ENCODE assay signal across 12 cellular contexts in the genomic region with DNA sequence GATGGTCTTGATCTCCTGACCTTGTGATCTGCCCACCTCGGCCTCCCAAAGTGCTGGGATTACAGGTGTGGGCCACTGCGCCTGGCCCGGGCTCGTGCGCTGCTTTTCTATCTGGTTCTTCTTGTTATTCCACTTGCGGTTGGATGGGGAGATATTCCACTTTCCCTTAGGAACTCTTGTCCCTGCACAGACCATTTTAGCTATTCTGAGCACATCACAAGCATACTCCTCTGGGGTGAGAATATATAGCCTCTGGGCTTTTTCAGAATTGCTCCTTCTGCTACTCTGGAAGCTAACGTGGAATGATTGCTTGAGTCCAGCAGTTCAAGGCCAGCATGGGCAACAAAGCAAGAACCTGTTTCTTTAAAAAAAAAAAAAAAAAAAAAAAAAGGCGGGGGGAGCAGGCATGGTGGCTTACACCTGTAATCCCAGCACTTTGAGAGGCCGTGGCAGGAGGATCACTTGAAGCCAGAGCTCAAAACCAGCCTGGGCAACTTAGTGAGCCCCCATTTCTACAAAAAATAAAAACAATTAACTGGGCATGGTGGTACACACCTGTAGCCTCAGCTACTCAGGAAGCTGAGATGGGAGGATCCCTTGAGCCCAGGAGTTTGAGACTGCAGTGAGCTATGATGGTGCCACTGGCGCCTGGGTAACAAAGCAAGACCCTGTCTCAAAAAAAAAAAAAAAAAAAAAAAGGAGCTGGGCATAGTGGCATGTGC. TPM values are rescaled to one million over a fixed set of nuclear protein-coding genes. Genes with fewer than 3 reads are reported as not detected.
DNase-seq lines count a peak whose midpoint lies in the region; ATAC-seq and TF ChIP-seq lines count a peak whose summit lies in the region.
"Had no signal": no experiment of that assay in that cellular context is flagged by ENCODE, and none has a peak within 500 bp of the region (broad histone marks: within the 10 kb centered on the region; RNA-seq: fewer than 3 reads in every experiment).

No MANE protein-coding gene starts in this region.

- H3K4me2 ChIP-seq in PC-3 (ENCODE audit: low read length) = peak overlapping the region; percentile 70
- H3K4me2 ChIP-seq in hepatocyte = peak overlapping the region; percentile 46

- POLR2A ChIA-PET in PC-3 (lab: Charles Lee; ENCODE audit: unreplicated experiment) = interaction anchor here (0.6 kb wide), 1 partner anchor 12 kb away, joined by 7 read pairs; no protein-coding TSS in a partner anchor

- H3K9me3 ChIP-seq in PC-3 (ENCODE audit: low read length) = no peaks in the 10 kb centered on the region
- no peaks in the 10 kb centered on the region for H3K9me3 ChIP-seq in hepatocyte (ENCODE audit: low read depth)
- H3K9me3 ChIP-seq in skeletal muscle tissue (ENCODE audit: control insufficient read depth in 3 of 3, low read length in 3 of 3) = no peaks in the 10 kb centered on the region

- peak overlapping the region; percentile 77 for H3K9ac ChIP-seq in PC-3 (ENCODE audit: low read length)
- no peak overlapping the region for H3K9ac ChIP-seq in skeletal muscle tissue (ENCODE audit: low read depth in 1 of 3, low read length in 3 of 3)

- DNase-seq in PC-3 (no peak), hepatocyte (ENCODE audit: low spot score) (no peak), NCI-H2107 (lab: John Stamatoyannopoulos, UW) (no peak)
- no peak for DNase-seq in activated naive CD4-positive, alpha-beta T cell treated with anti-CD3 and anti-CD28 coated beads, Interleukin-2, amount 10 ng/mL, durations not matched to agents 7 days and 5 days
- DNase-seq: activated naive CD8-positive, alpha-beta T cell treated with anti-CD3 and anti-CD28 coated beads, Interleukin-2, amount 10 ng/mL, durations not matched to agents 7 days and 5 days; NCI-H1105 had no signal

- WGBS in hepatocyte (ENCODE audit: low lambda C conversion rate, missing lambda C conversion rate) = 79% methylated on average over 10 of the region's 10 CpGs

- no peaks in the 10 kb centered on the region for H3K36me3 Mint-ChIP-seq in activated naive CD4-positive, alpha-beta T cell treated with anti-CD3 and anti-CD28 coated beads, Interleukin-2, amount 10 ng/mL, durations not matched to agents 7 days and 5 days
- H3K36me3 Mint-ChIP-seq: activated naive CD8-positive, alpha-beta T cell treated with anti-CD3 and anti-CD28 coated beads, Interleukin-2, amount 10 ng/mL, durations not matched to agents 7 days and 5 days had no signal

- intact Hi-C loops in PC-3 (cut with micrococcal nuclease) = no loop called here

- no peaks in the 10 kb centered on the region for H3K36me3 ChIP-seq in ACC112 (ENCODE audit: insufficient read depth, low read length)
- no peaks in the 10 kb centered on the region for H3K36me3 ChIP-seq in PC-3 (ENCODE audit: low read depth, low read length)
- no peaks in the 10 kb centered on the region for H3K36me3 ChIP-seq in hepatocyte (replicated peaks; ENCODE audit: insufficient read depth, low read depth)
- peaks cover 0 to 4% (median 2%) of the 10 kb centered on the region in 3 donors for H3K36me3 ChIP-seq in skeletal muscle tissue (ENCODE audit: control insufficient read depth in 3 of 3, insufficient read depth in 3 of 3, low read length in 3 of 3)

- H3K79me2 ChIP-seq in ACC112 (ENCODE audit: control insufficient read depth, insufficient read depth, low read length, unreplicated experiment) (no peaks in the 10 kb centered on the region), PC-3 (ENCODE audit: low read length) (no peaks in the 10 kb centered on the region), hepatocyte (no peaks in the 10 kb centered on the region)

- CTCF ChIA-PET in PC-3 (lab: Charles Lee) = interaction anchor here (1.0 to 1.4 kb wide), 2 partner anchors 12 to 43 kb away, joined by 3 to 7 read pairs; partner anchors contain the start of genes CENPS and PGD
- CTCF ChIA-PET in activated naive CD4-positive, alpha-beta T cell treated with anti-CD3 and anti-CD28 coated beads, Interleukin-2, amount 10 ng/mL, durations not matched to agents 7 days and 5 days (lab: Charles Lee) = interaction anchor here (1.4 kb wide), 1 partner anchor 177 kb away, joined by 4 read pairs; the partner anchor contains the start of gene KIF1B

- H3K9me2 ChIP-seq in PC-3 (replicated peaks; ENCODE audit: low read length) = no peaks in the 10 kb centered on the region
- H3K9me2 ChIP-seq in hepatocyte (replicated peaks; ENCODE audit: insufficient read depth) = no peaks in the 10 kb centered on the region

- H2AFZ ChIP-seq in ACC112 (ENCODE audit: low read length, unreplicated experiment) (no peak overlapping the region), PC-3 (ENCODE audit: low read length) (no peak overlapping the region), hepatocyte (no peak overlapping the region)

- TF ChIP-seq CTCF in PC-3 (conservative IDR thresholded peaks at IDR 0.05; ENCODE audit: low read depth, low read length) (no peak), hepatocyte (IDR thresholded peaks at IDR 0.05; ENCODE audit: poor library complexity) (no peak)

- H3K27me3 ChIP-seq in ACC112 (ENCODE audit: insufficient read depth, low read length) (no peaks in the 10 kb centered on the region), PC-3 (ENCODE audit: low read length) (no peaks in the 10 kb centered on the region), hepatocyte (no peaks in the 10 kb centered on the region), skeletal muscle tissue (ENCODE audit: control insufficient read depth in 3 of 3, insufficient read depth in 3 of 3, low read length in 3 of 3) (no peaks in the 10 kb centered on the region)

- ATAC-seq in PC-3 (no peak), GM18505 (IDR thresholded peaks at IDR 0.05; ENCODE audit: unreplicated experiment) (no peak), GM18909 (IDR thresholded peaks at IDR 0.05; ENCODE audit: poor library complexity, unreplicated experiment) (no peak)
- ATAC-seq: activated CD4-positive, CD25-positive, alpha-beta regulatory T cell treated with anti-CD3 and anti-CD28 coated beads, Interleukin-2, amount 50 U/mL, for 24 hours had no signal

- H4K20me1 ChIP-seq in PC-3 (ENCODE audit: low read length) (no peaks in the 10 kb centered on the region), hepatocyte (ENCODE audit: insufficient read depth, poor library complexity, severe bottlenecking) (no peaks in the 10 kb centered on the region)

- no TSS peak for BruUV-seq in PC-3 (replicated peaks; lab: Mats Ljungman, UMichigan)

- no peak overlapping the region for H3K27ac Mint-ChIP-seq in activated naive CD4-positive, alpha-beta T cell treated with anti-CD3 and anti-CD28 coated beads, Interleukin-2, amount 10 ng/mL, durations not matched to agents 7 days and 5 days
- H3K27ac Mint-ChIP-seq: activated naive CD8-positive, alpha-beta T cell treated with anti-CD3 and anti-CD28 coated beads, Interleukin-2, amount 10 ng/mL, durations not matched to agents 7 days and 5 days; IgD-negative memory B cell had no signal

- no peak for TF ChIP-seq POLR2A in GM18505 (IDR thresholded peaks at IDR 0.05; ENCODE audit: borderline replicate concordance, extremely low read depth, insufficient read depth, insufficient read length)

- no peaks in the 10 kb centered on the region for H3K9me3 Mint-ChIP-seq in activated naive CD4-positive, alpha-beta T cell treated with anti-CD3 and anti-CD28 coated beads, Interleukin-2, amount 10 ng/mL, durations not matched to agents 7 days and 5 days
- H3K9me3 Mint-ChIP-seq: activated naive CD8-positive, alpha-beta T cell treated with anti-CD3 and anti-CD28 coated beads, Interleukin-2, amount 10 ng/mL, durations not matched to agents 7 days and 5 days; IgD-negative memory B cell had no signal

- H3K4me3 Mint-ChIP-seq in activated naive CD4-positive, alpha-beta T cell treated with anti-CD3 and anti-CD28 coated beads, Interleukin-2, amount 10 ng/mL, durations not matched to agents 7 days and 5 days = no peak overlapping the region
- H3K4me3 Mint-ChIP-seq: activated naive CD8-positive, alpha-beta T cell treated with anti-CD3 and anti-CD28 coated beads, Interleukin-2, amount 10 ng/mL, durations not matched to agents 7 days and 5 days; IgD-negative memory B cell had no signal

- no peaks in the 10 kb centered on the region for H3K27me3 Mint-ChIP-seq in activated naive CD4-positive, alpha-beta T cell treated with anti-CD3 and anti-CD28 coated beads, Interleukin-2, amount 10 ng/mL, durations not matched to agents 7 days and 5 days
- H3K27me3 Mint-ChIP-seq: activated naive CD8-positive, alpha-beta T cell treated with anti-CD3 and anti-CD28 coated beads, Interleukin-2, amount 10 ng/mL, durations not matched to agents 7 days and 5 days; IgD-negative memory B cell had no signal

- H3K27ac ChIP-seq in ACC112 (ENCODE audit: low read depth, low read length) (peak overlapping the region; percentile 89), PC-3 (ENCODE audit: low read length) (peak overlapping the region; percentile 96), hepatocyte (peak overlapping the region; percentile 83), skeletal muscle tissue (ENCODE audit: low read depth, low read length) (peak overlapping the region; percentile 67)

- peaks cover 9% of the 10 kb centered on the region for H3K4me1 Mint-ChIP-seq in activated naive CD4-positive, alpha-beta T cell treated with anti-CD3 and anti-CD28 coated beads, Interleukin-2, amount 10 ng/mL, durations not matched to agents 7 days and 5 days

- H3F3A ChIP-seq in PC-3 (ENCODE audit: low read length, unreplicated experiment) = no peaks in the 10 kb centered on the region

- peaks cover 18% of the 10 kb centered on the region for H3K4me1 ChIP-seq in ACC112 (ENCODE audit: control insufficient read depth, insufficient read depth, low read length, unreplicated experiment)
- peaks cover 22% of the 10 kb centered on the region for H3K4me1 ChIP-seq in PC-3 (ENCODE audit: insufficient read depth, low read length)
- H3K4me1 ChIP-seq in hepatocyte (ENCODE audit: insufficient read depth) = peaks cover 19% of the 10 kb centered on the region
- H3K4me1 ChIP-seq in skeletal muscle tissue (ENCODE audit: control insufficient read depth in 3 of 3, insufficient read depth in 3 of 3, low read length in 3 of 3) = peaks cover 12 to 18% (median 15%) of the 10 kb centered on the region in 3 donors

- no peak overlapping the region for H3K4me3 ChIP-seq in ACC112 (ENCODE audit: low read depth, low read length)
- no peak overlapping the region for H3K4me3 ChIP-seq in PC-3 (ENCODE audit: low read length)
- no peak overlapping the region for H3K4me3 ChIP-seq in hepatocyte
- H3K4me3 ChIP-seq in skeletal muscle tissue (ENCODE audit: low read length in 3 of 3) = no peak overlapping the region

RNA-seq across cellular contexts. Expression of gene PGD, which starts 11.9 kb away (rescaled TPM):
- total RNA-seq in PC-3 (2014; rRNA removed) = 150 and 162 TPM in 2 replicates
- 86.8 and 103 TPM in 2 replicates for total RNA-seq in hepatocyte
- 98.7 and 103 TPM in 2 replicates for polyA plus RNA-seq in hepatocyte
- total RNA-seq in skeletal muscle tissue = 59.5 TPM

RNA-seq across cellular contexts. Expression of gene CENPS, which starts 43.3 kb away (rescaled TPM):
- total RNA-seq in PC-3 (2014; rRNA removed) (16.3 and 19.5 TPM in 2 replicates), hepatocyte (8.8 and 11.8 TPM in 2 replicates), skeletal muscle tissue (2.6 TPM)
- polyA plus RNA-seq in hepatocyte = 20.7 and 21.1 TPM in 2 replicates
